Comparison of ENCODE assay signal across 8 cellular contexts in genomic region chr4:56466910-56467283, GRCh38. TPM values are rescaled to one million over a fixed set of nuclear protein-coding genes. Genes with fewer than 3 reads are reported as not detected.
DNase-seq lines count a peak whose midpoint lies in the region; ATAC-seq and TF ChIP-seq lines count a peak whose summit lies in the region.

No MANE protein-coding gene starts in this region.

- H3K9me3 ChIP-seq in iPS-15b (ENCODE audit: control insufficient read depth, insufficient read depth, low read length) = no peaks in the 10 kb centered on the region

- peaks cover 4% of the 10 kb centered on the region for H3K4me1 ChIP-seq in iPS-15b (ENCODE audit: control insufficient read depth, insufficient read depth, low read length)

- no peak for TF ChIP-seq CTCF in GM13977 (IDR thresholded peaks at IDR 0.05; ENCODE audit: extremely low read depth, insufficient read depth, missing control alignments)

- in situ Hi-C loops in GM13977 (cut with MboI; ENCODE audit: low pct_unique_long_range_greater_than_20kb, low sequenced_read_pairs, unreplicated experiment) = no loop called here

- H3K27ac Mint-ChIP-seq in activated CD8-positive, alpha-beta memory T cell treated with anti-CD3 and anti-CD28 coated beads, Interleukin-2, amount 10 ng/mL, durations not matched to agents 7 days and 5 days = peak overlapping the region; percentile 94
- peak overlapping the region; percentile 99 for H3K27ac Mint-ChIP-seq in activated T-helper 1 cell treated with anti-CD3 and anti-CD28 coated beads, Interleukin-12 subunit alpha, Interleukin-12 subunit beta, Interleukin-2, Interleukin-4 antibody, amounts not matched to agents 30 ng/mL and 10 ng/mL and 1 ng/mL, durations not matched to agents 14 hours and 24 hours and 36 hours
- H3K27ac Mint-ChIP-seq in stimulated activated naive CD8-positive, alpha-beta T cell treated with anti-CD3 and anti-CD28 coated beads, Interleukin-15, amount 100 ng/mL, for 72 hours = peak overlapping the region; percentile 97 to 100

- H3K27me3 Mint-ChIP-seq in activated CD8-positive, alpha-beta memory T cell treated with anti-CD3 and anti-CD28 coated beads, Interleukin-2, amount 10 ng/mL, durations not matched to agents 7 days and 5 days = no peaks in the 10 kb centered on the region
- no peaks in the 10 kb centered on the region for H3K27me3 Mint-ChIP-seq in activated T-helper 1 cell treated with anti-CD3 and anti-CD28 coated beads, Interleukin-12 subunit alpha, Interleukin-12 subunit beta, Interleukin-2, Interleukin-4 antibody, amounts not matched to agents 30 ng/mL and 10 ng/mL and 1 ng/mL, durations not matched to agents 14 hours and 24 hours and 36 hours (ENCODE audit: insufficient read depth)
- no peaks in the 10 kb centered on the region for H3K27me3 Mint-ChIP-seq in stimulated activated naive CD8-positive, alpha-beta T cell treated with anti-CD3 and anti-CD28 coated beads, Interleukin-15, amount 100 ng/mL, for 72 hours

- H3K4me3 ChIP-seq in iPS-15b (ENCODE audit: low read depth, low read length) = peak overlapping the region; percentile 99

- H3K4me3 Mint-ChIP-seq in activated CD8-positive, alpha-beta memory T cell treated with anti-CD3 and anti-CD28 coated beads, Interleukin-2, amount 10 ng/mL, durations not matched to agents 7 days and 5 days = peak overlapping the region; percentile 95
- peak overlapping the region; percentile 98 for H3K4me3 Mint-ChIP-seq in activated T-helper 1 cell treated with anti-CD3 and anti-CD28 coated beads, Interleukin-12 subunit alpha, Interleukin-12 subunit beta, Interleukin-2, Interleukin-4 antibody, amounts not matched to agents 30 ng/mL and 10 ng/mL and 1 ng/mL, durations not matched to agents 14 hours and 24 hours and 36 hours
- peak overlapping the region; percentile 94 to 99 for H3K4me3 Mint-ChIP-seq in stimulated activated naive CD8-positive, alpha-beta T cell treated with anti-CD3 and anti-CD28 coated beads, Interleukin-15, amount 100 ng/mL, for 72 hours

- DNase-seq in activated CD8-positive, alpha-beta memory T cell treated with anti-CD3 and anti-CD28 coated beads, Interleukin-2, amount 10 ng/mL, durations not matched to agents 7 days and 5 days = no peak
- no peak for DNase-seq in activated CD8-positive, alpha-beta memory T cell treated with anti-CD3 and anti-CD28 coated beads, Interleukin-2, amount 50 U/mL, for 4 hours
- DNase-seq in activated T-helper 1 cell treated with anti-CD3 and anti-CD28 coated beads, Interleukin-12 subunit alpha, Interleukin-12 subunit beta, Interleukin-2, Interleukin-4 antibody, amounts not matched to agents 30 ng/mL and 10 ng/mL and 1 ng/mL, durations not matched to agents 14 hours and 24 hours and 36 hours (ENCODE audit: low spot score) = no peak
- no peak for DNase-seq in stimulated activated naive CD8-positive, alpha-beta T cell treated with anti-CD3 and anti-CD28 coated beads, Interleukin-15, amount 100 ng/mL, for 72 hours
- DNase-seq in GM13977 (ENCODE audit: low spot score) = no peak

- H3K9ac ChIP-seq in iPS-15b (ENCODE audit: low read depth, low read length) = peak overlapping the region; percentile 93

- no peaks in the 10 kb centered on the region for H3K27me3 ChIP-seq in iPS-15b (ENCODE audit: control insufficient read depth, insufficient read depth, low read length)

- ATAC-seq in activated CD8-positive, alpha-beta memory T cell treated with anti-CD3 and anti-CD28 coated beads, Interleukin-2, amount 10 ng/mL, durations not matched to agents 7 days and 5 days = no peak
- ATAC-seq in stimulated activated naive CD8-positive, alpha-beta T cell treated with anti-CD3 and anti-CD28 coated beads, Interleukin-15, amount 100 ng/mL, for 72 hours = no peak
- ATAC-seq in GM21515 (IDR thresholded peaks at IDR 0.05; ENCODE audit: unreplicated experiment) (no peak), GM18867 (IDR thresholded peaks at IDR 0.05; ENCODE audit: unreplicated experiment) (no peak)

- peaks cover 8% of the 10 kb centered on the region for H3K36me3 ChIP-seq in iPS-15b (ENCODE audit: control insufficient read depth, insufficient read depth, low read length)

- H3K4me1 Mint-ChIP-seq in activated CD8-positive, alpha-beta memory T cell treated with anti-CD3 and anti-CD28 coated beads, Interleukin-2, amount 10 ng/mL, durations not matched to agents 7 days and 5 days = peaks cover 49% of the 10 kb centered on the region
- H3K4me1 Mint-ChIP-seq in activated T-helper 1 cell treated with anti-CD3 and anti-CD28 coated beads, Interleukin-12 subunit alpha, Interleukin-12 subunit beta, Interleukin-2, Interleukin-4 antibody, amounts not matched to agents 30 ng/mL and 10 ng/mL and 1 ng/mL, durations not matched to agents 14 hours and 24 hours and 36 hours (ENCODE audit: low read depth) = peaks cover 66% of the 10 kb centered on the region
- H3K4me1 Mint-ChIP-seq in stimulated activated naive CD8-positive, alpha-beta T cell treated with anti-CD3 and anti-CD28 coated beads, Interleukin-15, amount 100 ng/mL, for 72 hours = peaks cover 44% of the 10 kb centered on the region

- CTCF ChIA-PET in activated CD8-positive, alpha-beta memory T cell treated with anti-CD3 and anti-CD28 coated beads, Interleukin-2, amount 10 ng/mL, durations not matched to agents 7 days and 5 days (lab: Charles Lee) = interaction anchor here (0.6 to 2.1 kb wide), 3 partner anchors 29 to 333 kb away, joined by 3 to 16 read pairs (median 4); partner anchors contain the start of genes PAICS and PPAT

- intact Hi-C loops in activated T-helper 1 cell treated with anti-CD3 and anti-CD28 coated beads, Interleukin-12 subunit alpha, Interleukin-12 subunit beta, Interleukin-2, Interleukin-4 antibody, amounts not matched to agents 30 ng/mL and 10 ng/mL and 1 ng/mL, durations not matched to agents 14 hours and 24 hours and 36 hours (cut with micrococcal nuclease) = loop anchor here (1.0 to 2.0 kb wide), 9 partner anchors 31 to 518 kb away; partner anchors contain the start of genes AASDH, ARL9, CEP135 and NOA1

- no peaks in the 10 kb centered on the region for H3K9me3 Mint-ChIP-seq in activated CD8-positive, alpha-beta memory T cell treated with anti-CD3 and anti-CD28 coated beads, Interleukin-2, amount 10 ng/mL, durations not matched to agents 7 days and 5 days (ENCODE audit: low read depth)
- no peaks in the 10 kb centered on the region for H3K9me3 Mint-ChIP-seq in activated T-helper 1 cell treated with anti-CD3 and anti-CD28 coated beads, Interleukin-12 subunit alpha, Interleukin-12 subunit beta, Interleukin-2, Interleukin-4 antibody, amounts not matched to agents 30 ng/mL and 10 ng/mL and 1 ng/mL, durations not matched to agents 14 hours and 24 hours and 36 hours
- H3K9me3 Mint-ChIP-seq in stimulated activated naive CD8-positive, alpha-beta T cell treated with anti-CD3 and anti-CD28 coated beads, Interleukin-15, amount 100 ng/mL, for 72 hours = no peaks in the 10 kb centered on the region

- peaks cover 35% of the 10 kb centered on the region for H3K36me3 Mint-ChIP-seq in activated CD8-positive, alpha-beta memory T cell treated with anti-CD3 and anti-CD28 coated beads, Interleukin-2, amount 10 ng/mL, durations not matched to agents 7 days and 5 days
- peaks cover 42% of the 10 kb centered on the region for H3K36me3 Mint-ChIP-seq in activated T-helper 1 cell treated with anti-CD3 and anti-CD28 coated beads, Interleukin-12 subunit alpha, Interleukin-12 subunit beta, Interleukin-2, Interleukin-4 antibody, amounts not matched to agents 30 ng/mL and 10 ng/mL and 1 ng/mL, durations not matched to agents 14 hours and 24 hours and 36 hours (ENCODE audit: low read depth)

RNA-seq across cellular contexts. Expression of gene SRP72, which starts 0.5 kb away (rescaled TPM):
- total RNA-seq in activated CD8-positive, alpha-beta memory T cell treated with anti-CD3 and anti-CD28 coated beads, Interleukin-2, amount 10 ng/mL, durations not matched to agents 7 days and 5 days = 100 to 1,000 TPM; 126 to 167 TPM
- total RNA-seq in activated T-helper 1 cell treated with anti-CD3 and anti-CD28 coated beads, Interleukin-12 subunit alpha, Interleukin-12 subunit beta, Interleukin-2, Interleukin-4 antibody, amounts not matched to agents 30 ng/mL and 10 ng/mL and 1 ng/mL, durations not matched to agents 14 hours and 24 hours and 36 hours = 199 and 211 TPM in 2 replicates

RNA-seq across cellular contexts. Expression of gene PAICS, which starts 30.8 kb away (rescaled TPM):
- 100 to 1,000 TPM; 130 to 207 TPM for total RNA-seq in activated CD8-positive, alpha-beta memory T cell treated with anti-CD3 and anti-CD28 coated beads, Interleukin-2, amount 10 ng/mL, durations not matched to agents 7 days and 5 days
- 305 and 306 TPM in 2 replicates for total RNA-seq in activated T-helper 1 cell treated with anti-CD3 and anti-CD28 coated beads, Interleukin-12 subunit alpha, Interleukin-12 subunit beta, Interleukin-2, Interleukin-4 antibody, amounts not matched to agents 30 ng/mL and 10 ng/mL and 1 ng/mL, durations not matched to agents 14 hours and 24 hours and 36 hours

RNA-seq across cellular contexts. Expression of gene PPAT, which starts 31.5 kb away (rescaled TPM):
- 10 to 100 TPM; 27.1 to 41.4 TPM for total RNA-seq in activated CD8-positive, alpha-beta memory T cell treated with anti-CD3 and anti-CD28 coated beads, Interleukin-2, amount 10 ng/mL, durations not matched to agents 7 days and 5 days
- total RNA-seq in activated T-helper 1 cell treated with anti-CD3 and anti-CD28 coated beads, Interleukin-12 subunit alpha, Interleukin-12 subunit beta, Interleukin-2, Interleukin-4 antibody, amounts not matched to agents 30 ng/mL and 10 ng/mL and 1 ng/mL, durations not matched to agents 14 hours and 24 hours and 36 hours = 57.4 and 60.1 TPM in 2 replicates

RNA-seq across cellular contexts. Expression of gene ARL9, which starts 38.7 kb away (rescaled TPM):
- total RNA-seq in activated CD8-positive, alpha-beta memory T cell treated with anti-CD3 and anti-CD28 coated beads, Interleukin-2, amount 10 ng/mL, durations not matched to agents 7 days and 5 days = under 1 TPM in 1 of 2 experiments, not detected in 1; 0.55 TPM
- total RNA-seq in activated T-helper 1 cell treated with anti-CD3 and anti-CD28 coated beads, Interleukin-12 subunit alpha, Interleukin-12 subunit beta, Interleukin-2, Interleukin-4 antibody, amounts not matched to agents 30 ng/mL and 10 ng/mL and 1 ng/mL, durations not matched to agents 14 hours and 24 hours and 36 hours = 0.13 and 0.32 TPM in 2 replicates
